18 cellular contexts compared by ENCODE assay signal in the genomic region with DNA sequence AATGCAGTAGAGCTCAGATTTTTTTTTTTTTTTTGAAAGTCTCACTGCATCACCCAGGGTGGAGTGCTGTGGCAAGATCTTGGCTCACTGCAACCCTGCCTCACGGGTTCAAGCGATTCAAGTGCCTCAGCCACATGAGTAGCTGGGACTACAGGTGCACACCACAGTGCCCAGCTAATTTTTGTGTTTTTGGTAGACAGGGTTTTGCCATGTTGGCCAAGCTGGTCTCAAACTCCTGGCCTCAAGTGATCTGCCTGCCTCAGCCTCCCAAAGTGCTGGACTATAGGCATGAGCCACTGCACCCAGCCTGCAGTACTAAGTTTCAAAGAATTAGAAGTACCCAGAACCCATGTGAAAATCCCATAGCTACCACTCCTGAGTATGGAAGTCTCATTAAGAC. TPM values are rescaled to one million over a fixed set of nuclear protein-coding genes. Genes with fewer than 3 reads are reported as not detected.
DNase-seq lines count a peak whose midpoint lies in the region; ATAC-seq and TF ChIP-seq lines count a peak whose summit lies in the region.
"Had no signal": no experiment of that assay in that cellular context is flagged by ENCODE, and none has a peak within 500 bp of the region (broad histone marks: within the 10 kb centered on the region; RNA-seq: fewer than 3 reads in every experiment).

No MANE protein-coding gene starts in this region.

- 91 to 95% (median 94%) methylated on average over 2 of the region's 2 CpGs for WGBS in spleen, 5 donors

- H3K36me3 ChIP-seq in HCT116 (ENCODE audit: control insufficient read depth in 1 of 2, insufficient read depth in 2 of 2, low read length in 2 of 2) (peaks cover 43 to 67% of the 10 kb centered on the region in 2 experiments), spleen (peaks cover 0 to 98% (median 50%) of the 10 kb centered on the region in 6 donors)

- H3K4me1 ChIP-seq in HCT116 (ENCODE audit: control insufficient read depth in 1 of 2, insufficient read depth in 2 of 2, low read length in 2 of 2) (no peaks in the 10 kb centered on the region), spleen (peaks cover 0 to 6% (median 0%) of the 10 kb centered on the region in 6 donors)
- H3K4me1 ChIP-seq: Caco-2 had no signal

- no peak for TF ChIP-seq POLR2A in HCT116 (IDR thresholded peaks at IDR 0.05; ENCODE audit: borderline replicate concordance, extremely low read depth, insufficient read depth, insufficient read length)
- TF ChIP-seq POLR2A in spleen (IDR thresholded peaks at IDR 0.05) = no peak

- peaks cover 40% of the 10 kb centered on the region for H3K36me3 Mint-ChIP-seq in activated naive CD8-positive, alpha-beta T cell treated with anti-CD3 and anti-CD28 coated beads, Interleukin-2, amount 10 ng/mL, durations not matched to agents 7 days and 5 days
- peaks cover 76% of the 10 kb centered on the region for H3K36me3 Mint-ChIP-seq in activated naive CD8-positive, alpha-beta T cell treated with anti-CD3 and anti-CD28 coated beads, Interleukin-2, amount 50 U/mL, for 24 hours (ENCODE audit: low read depth)
- peaks cover 70% of the 10 kb centered on the region for H3K36me3 Mint-ChIP-seq in WTC11
- H3K36me3 Mint-ChIP-seq in osteocyte (ENCODE audit: unreplicated experiment) = peaks cover 57% of the 10 kb centered on the region

- POLR2A ChIA-PET in activated naive CD8-positive, alpha-beta T cell treated with anti-CD3 and anti-CD28 coated beads, Interleukin-2, amount 10 ng/mL, durations not matched to agents 7 days and 5 days (lab: Charles Lee) = interaction anchor here (0.9 kb wide), 1 partner anchor 16 kb away, joined by 3 read pairs; no protein-coding TSS in a partner anchor
- POLR2A ChIA-PET in HCT116 (lab: Charles Lee) (interaction anchor here (1.4 kb wide), 1 partner anchor 14 kb away, joined by 3 read pairs; the partner anchor contains the start of gene TRIM59), WTC11 (lab: Charles Lee) (interaction anchor here (3.6 kb wide), 1 partner anchor 14 kb away, joined by 12 read pairs; the partner anchor contains the start of gene TRIM59)

- TF ChIP-seq RAD21 in HCT116 (IDR thresholded peaks at IDR 0.05; ENCODE audit: low read depth) = no peak

- H3K27ac ChIP-seq in HCT116 (ENCODE audit: low read depth, low read length) (no peak overlapping the region), spleen (no peak overlapping the region)

- CTCF ChIA-PET in HCT116 (lab: Charles Lee) (interaction anchor here (0.6 kb wide), 1 partner anchor 403 kb away, joined by 4 read pairs; no protein-coding TSS in a partner anchor), WTC11 (lab: Charles Lee) (interaction anchor here (1.6 to 1.9 kb wide), 2 partner anchors 14 to 20 kb away, joined by 5 read pairs; partner anchors contain the start of gene TRIM59)

- no peak for TF ChIP-seq CTCF in HCT116 (IDR thresholded peaks at IDR 0.05 in 2 of 3, conservative IDR thresholded peaks at IDR 0.05 in 1 of 3; ENCODE audit: borderline replicate concordance in 1 of 3, insufficient read depth in 1 of 3, low read depth in 2 of 3, low read length in 2 of 3)
- TF ChIP-seq CTCF in WTC11 (IDR thresholded peaks at IDR 0.05) = no peak
- TF ChIP-seq CTCF in osteocyte (IDR thresholded peaks at IDR 0.05) = no peak
- no peak for TF ChIP-seq CTCF in spleen (IDR thresholded peaks at IDR 0.05 in 8 of 11, conservative IDR thresholded peaks at IDR 0.05 in 3 of 11)

- H3K9me3 ChIP-seq in HCT116 (ENCODE audit: control insufficient read depth in 1 of 2, insufficient read depth in 1 of 2, low read depth in 1 of 2, low read length in 2 of 2) (no peaks in the 10 kb centered on the region), spleen (no peaks in the 10 kb centered on the region)
- H3K9me3 ChIP-seq: Caco-2 had no signal

- no peak overlapping the region for H3K4me2 ChIP-seq in HCT116 (ENCODE audit: low read length)

- no peaks in the 10 kb centered on the region for H3K27me3 Mint-ChIP-seq in activated naive CD8-positive, alpha-beta T cell treated with anti-CD3 and anti-CD28 coated beads, Interleukin-2, amount 10 ng/mL, durations not matched to agents 7 days and 5 days
- H3K27me3 Mint-ChIP-seq in activated naive CD8-positive, alpha-beta T cell treated with anti-CD3 and anti-CD28 coated beads, Interleukin-2, amount 50 U/mL, for 24 hours = no peaks in the 10 kb centered on the region
- H3K27me3 Mint-ChIP-seq in WTC11 (ENCODE audit: low read depth) (no peaks in the 10 kb centered on the region), osteocyte (ENCODE audit: unreplicated experiment) (no peaks in the 10 kb centered on the region)
- H3K27me3 Mint-ChIP-seq: CD4-positive, alpha-beta T cell had no signal

- H3K4me1 Mint-ChIP-seq in activated naive CD8-positive, alpha-beta T cell treated with anti-CD3 and anti-CD28 coated beads, Interleukin-2, amount 10 ng/mL, durations not matched to agents 7 days and 5 days = peaks cover 21% of the 10 kb centered on the region
- H3K4me1 Mint-ChIP-seq in activated naive CD8-positive, alpha-beta T cell treated with anti-CD3 and anti-CD28 coated beads, Interleukin-2, amount 50 U/mL, for 24 hours = peaks cover 28% of the 10 kb centered on the region
- H3K4me1 Mint-ChIP-seq in WTC11 (peaks cover 13% of the 10 kb centered on the region), osteocyte (ENCODE audit: unreplicated experiment) (peaks cover 25% of the 10 kb centered on the region)

- DNase-seq in activated naive CD8-positive, alpha-beta T cell treated with anti-CD3 and anti-CD28 coated beads, Interleukin-2, amount 10 ng/mL, durations not matched to agents 7 days and 5 days = no peak
- no peak for DNase-seq in activated naive CD8-positive, alpha-beta T cell treated with anti-CD3 and anti-CD28 coated beads, Interleukin-2, amount 50 U/mL, for 24 hours
- DNase-seq in HCT116 (ENCODE audit: low read depth, low spot score) = no peak
- no peak for DNase-seq in WTC11 (ENCODE audit: low spot score)
- no peak for DNase-seq in osteocyte (ENCODE audit: extremely low spot score, unreplicated experiment)
- DNase-seq in spleen = no peak
- DNase-seq in posterior cingulate gyrus = no peak
- DNase-seq: Caco-2; CD4-positive, alpha-beta T cell; DMS 273 treated with DMSO at 0.1 percent for 48 hours; DND-41; NCI-H1092 treated with DMSO at 0.1 percent for 48 hours; NCI-H1436 treated with DMSO at 0.1 percent for 48 hours; NCI-H1930; NCI-H2227 treated with DMSO at 0.1 percent for 48 hours; NCI-H510A had no signal

- BruUV-seq in HCT116 (replicated peaks; lab: Mats Ljungman, UMichigan) = no TSS peak

- no peak for ATAC-seq in activated naive CD8-positive, alpha-beta T cell treated with anti-CD3 and anti-CD28 coated beads, Interleukin-2, amount 10 ng/mL, durations not matched to agents 7 days and 5 days (ENCODE audit: low read depth)
- no peak for ATAC-seq in activated naive CD8-positive, alpha-beta T cell treated with anti-CD3 and anti-CD28 coated beads, Interleukin-2, amount 50 U/mL, for 24 hours
- ATAC-seq in HCT116 (peak; percentile 35), WTC11 (no peak)
- ATAC-seq: Panc1 had no signal

- peaks cover 100% of the 10 kb centered on the region for H3K79me2 ChIP-seq in HCT116 (ENCODE audit: insufficient read depth, low read length)

- no peak overlapping the region for H2AFZ ChIP-seq in HCT116 (ENCODE audit: low read depth, low read length, poor library complexity, severe bottlenecking)

- intact Hi-C loops in HCT116 (cut with micrococcal nuclease) = no loop called here
- intact Hi-C loops in spleen (cut with DNase I; ENCODE audit: low total_unique reads) = no loop called here
- intact Hi-C loops in posterior cingulate gyrus (cut with DNase I) = no loop called here

- H3K9me3 Mint-ChIP-seq in activated naive CD8-positive, alpha-beta T cell treated with anti-CD3 and anti-CD28 coated beads, Interleukin-2, amount 10 ng/mL, durations not matched to agents 7 days and 5 days = no peaks in the 10 kb centered on the region
- no peaks in the 10 kb centered on the region for H3K9me3 Mint-ChIP-seq in activated naive CD8-positive, alpha-beta T cell treated with anti-CD3 and anti-CD28 coated beads, Interleukin-2, amount 50 U/mL, for 24 hours
- no peaks in the 10 kb centered on the region for H3K9me3 Mint-ChIP-seq in WTC11
- peaks cover 4% of the 10 kb centered on the region for H3K9me3 Mint-ChIP-seq in osteocyte (ENCODE audit: unreplicated experiment)
- H3K9me3 Mint-ChIP-seq: CD4-positive, alpha-beta T cell had no signal

- peaks cover 33% of the 10 kb centered on the region; the same call in 1 of the 2 replicates for H4K20me1 ChIP-seq in HCT116 (ENCODE audit: insufficient read depth)

- RAD21 ChIA-PET in HCT116 (lab: Charles Lee; ENCODE audit: low non-redundant PET in 1 of 2, low total read pairs in 2 of 2, uncharacterized antibody in 2 of 2, unreplicated experiment in 2 of 2) = interaction anchor here in 1 of 2 experiments (0.9 kb wide), 1 partner anchor 15 kb away, joined by 4 read pairs; the partner anchor contains the start of gene TRIM59

- H3K27ac Mint-ChIP-seq in activated naive CD8-positive, alpha-beta T cell treated with anti-CD3 and anti-CD28 coated beads, Interleukin-2, amount 10 ng/mL, durations not matched to agents 7 days and 5 days = peak overlapping the region; percentile 48
- no peak overlapping the region for H3K27ac Mint-ChIP-seq in activated naive CD8-positive, alpha-beta T cell treated with anti-CD3 and anti-CD28 coated beads, Interleukin-2, amount 50 U/mL, for 24 hours
- no peak overlapping the region; the same call in 1 of the 2 replicates for H3K27ac Mint-ChIP-seq in WTC11
- H3K27ac Mint-ChIP-seq in osteocyte (ENCODE audit: unreplicated experiment) = peak overlapping the region; percentile 52

- no peak overlapping the region for H3K4me3 ChIP-seq in HCT116 (replicated peaks in 1 of 2; ENCODE audit: low read depth in 1 of 2, low read length in 2 of 2)
- H3K4me3 ChIP-seq in spleen = no peak overlapping the region

- no peak overlapping the region for H3K9ac ChIP-seq in HCT116 (ENCODE audit: low read length)

- H3K9me2 ChIP-seq in HCT116 (ENCODE audit: insufficient read depth) = no peaks in the 10 kb centered on the region

- H3K27me3 ChIP-seq in HCT116 (ENCODE audit: insufficient read depth, low read length) = no peaks in the 10 kb centered on the region
- H3K27me3 ChIP-seq in spleen (replicated peaks in 1 of 7) = no peaks in the 10 kb centered on the region

- H3K4me3 Mint-ChIP-seq in activated naive CD8-positive, alpha-beta T cell treated with anti-CD3 and anti-CD28 coated beads, Interleukin-2, amount 10 ng/mL, durations not matched to agents 7 days and 5 days = no peak overlapping the region
- no peak overlapping the region for H3K4me3 Mint-ChIP-seq in activated naive CD8-positive, alpha-beta T cell treated with anti-CD3 and anti-CD28 coated beads, Interleukin-2, amount 50 U/mL, for 24 hours
- H3K4me3 Mint-ChIP-seq in WTC11 = no peak overlapping the region
- no peak overlapping the region for H3K4me3 Mint-ChIP-seq in osteocyte (ENCODE audit: unreplicated experiment)
- H3K4me3 Mint-ChIP-seq: CD4-positive, alpha-beta T cell had no signal

RNA-seq across cellular contexts. Expression of gene TRIM59, which starts 14.5 kb away (rescaled TPM):
- total RNA-seq in activated naive CD8-positive, alpha-beta T cell treated with anti-CD3 and anti-CD28 coated beads, Interleukin-2, amount 10 ng/mL, durations not matched to agents 7 days and 5 days = 10 to 100 TPM; 40.7 to 43.5 TPM
- total RNA-seq in HCT116 (2021; ENCODE audit: unreplicated experiment) (41.6 TPM), WTC11 (2021) (32.4 to 38.5 TPM (median 36.8 TPM) in 3 replicates), osteocyte (36.0 and 40.3 TPM in 2 replicates), spleen (10 to 100 TPM; 11.2 to 21.4 (median 12.7) TPM)
- polyA plus RNA-seq in HCT116 (2012) = 5.6 and 13.8 TPM in 2 replicates
- polyA plus RNA-seq in spleen = 1 to 10 TPM; 3.3 to 5.8 (median 5.4) TPM
- total RNA-seq: H4 had no signal

RNA-seq across cellular contexts. Expression of gene SMC4, which starts 35.6 kb away (rescaled TPM):
- total RNA-seq in activated naive CD8-positive, alpha-beta T cell treated with anti-CD3 and anti-CD28 coated beads, Interleukin-2, amount 10 ng/mL, durations not matched to agents 7 days and 5 days = 100 to 1,000 TPM; 187 to 189 TPM
- total RNA-seq in HCT116 (2021; ENCODE audit: unreplicated experiment) (123 TPM), WTC11 (2021) (115 to 144 TPM (median 125 TPM) in 3 replicates), osteocyte (59.2 and 68.8 TPM in 2 replicates), spleen (100 to 1,000 TPM in 1 of 7 donors, 10 to 100 TPM in 6; 48.3 to 112 (median 56.5) TPM)
- 42.5 and 61.0 TPM in 2 replicates for polyA plus RNA-seq in HCT116 (2012)
- 10 to 100 TPM; 21.2 to 28.3 (median 23.5) TPM for polyA plus RNA-seq in spleen

RNA-seq across cellular contexts. Expression of gene IFT80, which starts 36.1 kb away (rescaled TPM):
- total RNA-seq in activated naive CD8-positive, alpha-beta T cell treated with anti-CD3 and anti-CD28 coated beads, Interleukin-2, amount 10 ng/mL, durations not matched to agents 7 days and 5 days = 10 to 100 TPM; 27.9 to 29.2 TPM
- total RNA-seq in HCT116 (2021; ENCODE audit: unreplicated experiment) (26.3 TPM), WTC11 (2021) (26.9 to 29.5 TPM (median 28.0 TPM) in 3 replicates), osteocyte (42.8 and 43.3 TPM in 2 replicates), spleen (10 to 100 TPM; 17.3 to 44.0 (median 24.5) TPM)
- 6.8 and 7.7 TPM in 2 replicates for polyA plus RNA-seq in HCT116 (2012)
- 10 to 100 TPM; 15.3 to 17.7 (median 16.0) TPM for polyA plus RNA-seq in spleen

Comparison
In these comparisons a context has a peak if more than half of its experiments do, and no peak if none do; other contexts are left out.
1. H3K27ac Mint-ChIP-seq: peak in activated naive CD8-positive, alpha-beta T cell treated with anti-CD3 and anti-CD28 coated beads, Interleukin-2, amount 10 ng/mL, durations not matched to agents 7 days and 5 days (single experiment) and osteocyte (single experiment); none in activated naive CD8-positive, alpha-beta T cell treated with anti-CD3 and anti-CD28 coated beads, Interleukin-2, amount 50 U/mL, for 24 hours (single experiment) and WTC11 (single experiment).